12 cellular contexts compared by ENCODE assay signal in the genomic region with DNA sequence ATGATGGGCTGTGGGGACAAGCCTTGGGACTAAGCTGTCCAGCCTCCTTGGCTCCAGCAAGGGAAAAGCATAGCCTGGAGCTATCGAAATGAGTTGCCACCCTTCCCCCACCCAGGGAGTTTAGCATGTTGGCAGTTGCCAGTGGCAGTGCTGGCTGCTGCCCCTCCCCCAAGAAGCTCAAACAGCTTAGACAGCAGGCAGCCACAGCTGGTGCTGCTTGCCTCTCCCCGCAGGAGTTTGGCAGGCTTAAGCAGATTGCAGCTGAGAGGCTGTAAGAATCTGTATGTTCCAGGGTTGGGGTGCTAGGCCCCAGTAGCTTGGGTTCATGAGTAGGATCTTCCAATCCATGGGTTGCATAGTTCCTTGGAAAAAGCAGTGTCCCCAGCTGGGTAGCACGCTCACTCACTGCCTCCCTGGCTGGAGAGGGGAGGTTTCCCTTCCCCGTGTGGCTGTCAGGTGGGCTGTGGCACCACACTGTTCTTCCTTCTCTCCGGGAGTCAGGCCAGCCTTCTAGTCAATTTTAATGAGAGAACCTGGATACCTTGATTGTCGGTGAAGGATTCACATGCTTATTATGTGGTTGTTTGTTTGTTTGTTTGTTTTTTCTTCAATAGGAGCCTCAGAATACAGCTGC.
DNase-seq lines count a peak whose midpoint lies in the region; ATAC-seq and TF ChIP-seq lines count a peak whose summit lies in the region.
"Had no signal": no experiment of that assay in that cellular context is flagged by ENCODE, and none has a peak within 500 bp of the region (broad histone marks: within the 10 kb centered on the region; RNA-seq: fewer than 3 reads in every experiment).

No MANE protein-coding gene starts in this region.

- no peak overlapping the region for H2BK12ac ChIP-seq in H9 (ENCODE audit: insufficient read length, low read depth, low read length)

- H3K36me3 Mint-ChIP-seq in H9 (ENCODE audit: insufficient read depth in 1 of 3, low read depth in 3 of 3) (peaks cover 8 to 28% (median 9%) of the 10 kb centered on the region in 3 experiments), natural killer cell (peaks cover 7% of the 10 kb centered on the region)

- H2BK20ac ChIP-seq in H9 (ENCODE audit: low read depth, low read length, poor library complexity, severe bottlenecking), result no peak overlapping the region

- H3K4me3 Mint-ChIP-seq in H9, result no peak overlapping the region
- no peak overlapping the region for H3K4me3 Mint-ChIP-seq in natural killer cell
- H3K4me3 Mint-ChIP-seq: activated CD4-positive, alpha-beta memory T cell treated with anti-CD3 and anti-CD28 coated beads, Interleukin-2, amount 10 ng/mL, durations not matched to agents 7 days and 5 days had no signal

- H2AK5ac ChIP-seq in H9 (ENCODE audit: insufficient read length, low read length), result no peak overlapping the region

- no peak overlapping the region for H3K23ac ChIP-seq in H9 (ENCODE audit: insufficient read length, low read depth, low read length)

- H3K27ac ChIP-seq in H9 (ENCODE audit: insufficient read length, low read depth, low read length) (no peak overlapping the region), osteoblast (ENCODE audit: low read depth, low read length) (no peak overlapping the region)
- H3K27ac ChIP-seq: left lung had no signal

- TF ChIP-seq CTCF in H9 (conservative IDR thresholded peaks at IDR 0.05) (no peak), osteoblast (IDR thresholded peaks at IDR 0.05; ENCODE audit: extremely low read depth, low read depth, low read length) (no peak), natural killer cell (IDR thresholded peaks at IDR 0.05) (no peak)

- no peak overlapping the region for H3K9ac ChIP-seq in H9 (ENCODE audit: extremely low read depth, insufficient read length, low read length)

- no peaks in the 10 kb centered on the region for H3K9me3 ChIP-seq in H9 (ENCODE audit: control insufficient read depth, low read depth, low read length)
- H3K9me3 ChIP-seq in osteoblast (ENCODE audit: low read depth, low read length), result no peaks in the 10 kb centered on the region

- no peak overlapping the region for H3K4me3 ChIP-seq in osteoblast (ENCODE audit: insufficient read depth, low read length)
- H3K4me3 ChIP-seq: left lung had no signal

- H2AFZ ChIP-seq in H9 (ENCODE audit: low read length) (no peak overlapping the region), osteoblast (ENCODE audit: low read length) (peak overlapping the region; percentile 22)

- H3K27me3 ChIP-seq in H9 (ENCODE audit: insufficient read depth, low read length), result no peaks in the 10 kb centered on the region
- no peaks in the 10 kb centered on the region for H3K27me3 ChIP-seq in osteoblast (ENCODE audit: insufficient read depth, low read length)
- H3K27me3 ChIP-seq: left lung had no signal

- no peak overlapping the region for H4K5ac ChIP-seq in H9 (ENCODE audit: insufficient read length, low read depth, low read length)

- H3K4me1 Mint-ChIP-seq in H9 (peaks cover 21% of the 10 kb centered on the region in 2 experiments), natural killer cell (no peaks in the 10 kb centered on the region)
- H3K4me1 Mint-ChIP-seq: activated CD4-positive, alpha-beta memory T cell treated with anti-CD3 and anti-CD28 coated beads, Interleukin-2, amount 10 ng/mL, durations not matched to agents 7 days and 5 days had no signal

- DNase-seq in H9 (peak; percentile 75), NCI-H510A treated with DMSO at 0.1 percent for 48 hours (lab: John Stamatoyannopoulos, UW) (peak; percentile 35), epidermal melanocyte (ENCODE audit: insufficient read length, low spot score) (peak; percentile 22), osteoblast (ENCODE audit: insufficient read length, low spot score, missing footprints) (no peak), NCI-H187 (lab: John Stamatoyannopoulos, UW) (no peak), natural killer cell (no peak)
- DNase-seq: activated CD4-positive, alpha-beta memory T cell treated with anti-CD3 and anti-CD28 coated beads, Interleukin-2, amount 10 ng/mL, durations not matched to agents 7 days and 5 days; NCI-H1092 had no signal

- no peak overlapping the region for H3K4ac ChIP-seq in H9 (ENCODE audit: low read depth, low read length)

- H2BK15ac ChIP-seq in H9 (ENCODE audit: low read depth, low read length), result no peak overlapping the region

- H2BK120ac ChIP-seq in H9 (ENCODE audit: low read depth, low read length, poor library complexity, severe bottlenecking), result no peak overlapping the region

- H3K18ac ChIP-seq in H9 (ENCODE audit: insufficient read length, low read depth, low read length), result no peak overlapping the region

- no peaks in the 10 kb centered on the region for H3K36me3 ChIP-seq in osteoblast (ENCODE audit: insufficient read depth, low read length)
- H3K36me3 ChIP-seq: left lung had no signal

- no CpG with 5 or more reads among the region's 6 CpGs for WGBS in H9 (ENCODE audit: extremely low coverage, insufficient read length, low lambda C conversion rate)

- H2BK5ac ChIP-seq in H9 (ENCODE audit: insufficient read length, low read length), result no peak overlapping the region

- H4K8ac ChIP-seq in H9 (replicated peaks; ENCODE audit: insufficient read length, low read depth, low read length), result no peak overlapping the region

- no peaks in the 10 kb centered on the region for H4K20me1 ChIP-seq in H9 (ENCODE audit: control insufficient read depth, insufficient read depth, insufficient read length)
- no peaks in the 10 kb centered on the region for H4K20me1 ChIP-seq in osteoblast (ENCODE audit: insufficient read depth, low read length)

- H3T11ph ChIP-seq in H9 (ENCODE audit: low read length), result no peak overlapping the region

- H3K56ac ChIP-seq in H9 (ENCODE audit: insufficient read length, low read depth, low read length), result no peak overlapping the region

- no peaks in the 10 kb centered on the region for H3K23me2 ChIP-seq in H9 (ENCODE audit: insufficient read length, low read depth, low read length, poor library complexity, severe bottlenecking)

- no peak overlapping the region for H3K4me2 ChIP-seq in H9 (ENCODE audit: insufficient read depth, insufficient read length, low read length)
- H3K4me2 ChIP-seq in osteoblast (ENCODE audit: insufficient read depth, low read length), result no peak overlapping the region

- ATAC-seq in GM21423 (IDR thresholded peaks at IDR 0.05; ENCODE audit: unreplicated experiment) (no peak), natural killer cell (no peak), GM19395 (IDR thresholded peaks at IDR 0.05; ENCODE audit: unreplicated experiment) (no peak)
- ATAC-seq: esophagus mucosa, left lung had no signal

- H3K27me3 Mint-ChIP-seq in H9 (ENCODE audit: low read depth) (no peaks in the 10 kb centered on the region), natural killer cell (ENCODE audit: low read depth in 2 of 2) (no peaks in the 10 kb centered on the region)
- H3K27me3 Mint-ChIP-seq: activated CD4-positive, alpha-beta memory T cell treated with anti-CD3 and anti-CD28 coated beads, Interleukin-2, amount 10 ng/mL, durations not matched to agents 7 days and 5 days had no signal

- intact Hi-C loops in natural killer cell (cut with micrococcal nuclease), result no loop called here

- H4K91ac ChIP-seq in H9 (ENCODE audit: insufficient read length, low read depth, low read length), result no peak overlapping the region

- H3K27ac Mint-ChIP-seq in H9, result peak overlapping the region in 1 of 3 experiments; percentile 65; a peak in 2 of 7 replicates
- H3K27ac Mint-ChIP-seq in natural killer cell, result no peak overlapping the region
- H3K27ac Mint-ChIP-seq: activated CD4-positive, alpha-beta memory T cell treated with anti-CD3 and anti-CD28 coated beads, Interleukin-2, amount 10 ng/mL, durations not matched to agents 7 days and 5 days had no signal

- H3K4me1 ChIP-seq in H9 (ENCODE audit: insufficient read depth, low read length) (no peaks in the 10 kb centered on the region), osteoblast (ENCODE audit: insufficient read depth, low read length) (no peaks in the 10 kb centered on the region)
- H3K4me1 ChIP-seq: left lung had no signal

- peaks cover 18 to 26% of the 10 kb centered on the region in 2 experiments for H3K9me3 Mint-ChIP-seq in H9
- peaks cover 22 to 27% of the 10 kb centered on the region in 2 donors for H3K9me3 Mint-ChIP-seq in natural killer cell

- H3K79me2 ChIP-seq in H9 (ENCODE audit: insufficient read depth, low read length) (no peaks in the 10 kb centered on the region), osteoblast (ENCODE audit: insufficient read depth, low read length) (no peaks in the 10 kb centered on the region)

- H3K14ac ChIP-seq in H9 (ENCODE audit: insufficient read depth, low read length), result no peak overlapping the region

- H3K79me1 ChIP-seq in H9 (ENCODE audit: insufficient read depth, low read depth, low read length, poor library complexity, severe bottlenecking), result no peaks in the 10 kb centered on the region

Comparison
In these comparisons a context has a peak if more than half of its experiments do, and no peak if none do; other contexts are left out.
1. DNase-seq: peak in H9 (single experiment), NCI-H510A treated with DMSO at 0.1 percent for 48 hours (single experiment) and epidermal melanocyte (single experiment); none in osteoblast (single experiment), NCI-H187 (0 of 2) and natural killer cell (single experiment).